8 cellular contexts compared by ENCODE assay signal in the genomic region with DNA sequence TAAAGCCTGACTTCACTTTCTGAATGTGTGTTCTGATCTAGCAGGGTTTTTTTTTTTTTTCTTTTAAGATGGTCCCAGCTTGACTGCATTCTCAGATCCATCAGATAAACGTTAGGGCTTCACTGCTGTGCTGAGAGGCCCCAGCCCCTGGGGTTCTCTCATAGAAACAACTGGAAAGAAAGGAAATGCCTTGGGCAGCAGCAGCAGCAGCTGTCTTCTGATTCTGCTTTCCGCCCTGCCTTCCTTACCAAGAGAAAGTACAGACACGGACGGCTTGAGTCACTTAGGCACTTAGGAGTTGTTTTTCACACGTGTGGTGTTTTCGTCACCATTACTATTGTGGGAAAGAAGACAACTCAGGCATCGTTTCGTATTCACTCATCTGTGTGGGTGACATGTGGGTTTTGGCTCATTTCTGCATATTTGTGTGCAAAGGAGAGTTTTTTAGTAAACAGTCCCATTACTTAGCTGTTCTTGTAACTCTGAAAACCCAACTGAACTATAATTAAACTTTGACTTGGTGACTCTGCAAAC.
DNase-seq lines count a peak whose midpoint lies in the region; ATAC-seq and TF ChIP-seq lines count a peak whose summit lies in the region.

No MANE protein-coding gene starts in this region.

- in situ Hi-C loops in transverse colon (cut with MboI; ENCODE audit: low pct_ligation_motif_present in 1 of 4, low pct_unique_long_range_greater_than_20kb in 1 of 4, low sequenced_read_pairs in 3 of 4): no loop called here

- no peaks in the 10 kb centered on the region for H3K27me3 ChIP-seq in CD4-positive, alpha-beta T cell (ENCODE audit: control insufficient read depth, insufficient read depth, low read length)
- H3K27me3 ChIP-seq in KMS-11 (ENCODE audit: insufficient read depth, low read depth) (no peaks in the 10 kb centered on the region), prostate gland (replicated peaks; ENCODE audit: insufficient read depth) (no peaks in the 10 kb centered on the region), transverse colon (no peaks in the 10 kb centered on the region)

- peak overlapping the region; percentile 98 for H3K4me2 ChIP-seq in KMS-11

- H3K36me3 Mint-ChIP-seq in CD4-positive, alpha-beta T cell (ENCODE audit: low read depth): peaks cover 66% of the 10 kb centered on the region

- no peak overlapping the region for H3K4me3 ChIP-seq in KMS-11 (IDR thresholded peaks at IDR 0.05; ENCODE audit: insufficient read depth, low read depth, low read length)
- H3K4me3 ChIP-seq in foreskin fibroblast (ENCODE audit: low read depth in 1 of 2, low read length in 2 of 2): peak overlapping the region in 1 of 2 donors; percentile 25
- H3K4me3 ChIP-seq in prostate gland: no peak overlapping the region
- H3K4me3 ChIP-seq in transverse colon: no peak overlapping the region

- no peaks in the 10 kb centered on the region for H3K9me3 Mint-ChIP-seq in CD4-positive, alpha-beta T cell

- H3K79me2 ChIP-seq in KMS-11 (ENCODE audit: insufficient read depth, low read depth): no peaks in the 10 kb centered on the region

- WGBS in prostate gland: 19% methylated on average over 8 of the region's 8 CpGs
- WGBS in transverse colon (ENCODE audit: low coverage in 1 of 2), 2 donors: 0 to 6% methylated on average over 1 to 8 of the region's 8 CpGs

- no peak overlapping the region for H2AFZ ChIP-seq in KMS-11 (ENCODE audit: low read depth)

- no peaks in the 10 kb centered on the region for H3K27me3 Mint-ChIP-seq in CD4-positive, alpha-beta T cell

- no peak for TF ChIP-seq EP300 in transverse colon (IDR thresholded peaks at IDR 0.05; ENCODE audit: low read depth)

- TF ChIP-seq POLR2A in prostate gland (IDR thresholded peaks at IDR 0.05): peak; percentile 15
- peak; percentile 20 for TF ChIP-seq POLR2A in transverse colon (IDR thresholded peaks at IDR 0.05)

- H3K4me3 Mint-ChIP-seq in CD4-positive, alpha-beta T cell: peak overlapping the region; percentile 85

- no peaks in the 10 kb centered on the region for H4K20me1 ChIP-seq in KMS-11 (ENCODE audit: insufficient read depth)

- DNase-seq in CD4-positive, alpha-beta T cell: peak; percentile 35 to 69 (median 51)
- DNase-seq in activated T-helper 1 cell treated with Interleukin-2 at 50 U/mL for 16 hours (ENCODE audit: low read depth): peak; percentile 33
- peak; percentile 84 to 87 for DNase-seq in foreskin fibroblast
- no peak for DNase-seq in prostate gland (ENCODE audit: low spot score)
- peak; percentile 59 for DNase-seq in transverse colon
- DNase-seq in NCI-H446 (lab: John Stamatoyannopoulos, UW): no peak

- POLR2A ChIA-PET in CD4-positive, alpha-beta T cell (lab: Charles Lee): interaction anchor here (0.6 to 1.8 kb wide), 9 partner anchors 19 to 522 kb away, joined by 3 to 8 read pairs (median 5); no protein-coding TSS in a partner anchor

- H3K4me1 Mint-ChIP-seq in CD4-positive, alpha-beta T cell (ENCODE audit: low read depth): peaks cover 53% of the 10 kb centered on the region

- H3K4me1 ChIP-seq in KMS-11 (ENCODE audit: low read depth, poor library complexity, severe bottlenecking): peaks cover 72% of the 10 kb centered on the region
- H3K4me1 ChIP-seq in prostate gland (replicated peaks): no peaks in the 10 kb centered on the region
- H3K4me1 ChIP-seq in transverse colon: peaks cover 40 to 68% (median 56%) of the 10 kb centered on the region in 4 donors

- no peaks in the 10 kb centered on the region for H3K9me3 ChIP-seq in CD4-positive, alpha-beta T cell (ENCODE audit: control insufficient read depth, low read length)
- H3K9me3 ChIP-seq in prostate gland (no peaks in the 10 kb centered on the region), transverse colon (no peaks in the 10 kb centered on the region)

- peak; percentile 75 for ATAC-seq in CD4-positive, alpha-beta T cell (ENCODE audit: poor library complexity)
- peak; percentile 73 for ATAC-seq in GM21526 (IDR thresholded peaks at IDR 0.05; ENCODE audit: low FRiP score, unreplicated experiment)

- peak overlapping the region; percentile 78 for H3K9ac ChIP-seq in KMS-11

- TF ChIP-seq CTCF in CD4-positive, alpha-beta T cell (IDR thresholded peaks at IDR 0.05): no peak
- no peak for TF ChIP-seq CTCF in KMS-11 (conservative IDR thresholded peaks at IDR 0.05; ENCODE audit: low read depth, low read length)
- no peak for TF ChIP-seq CTCF in foreskin fibroblast (IDR thresholded peaks at IDR 0.05; ENCODE audit: low read depth, low read length)
- no peak for TF ChIP-seq CTCF in prostate gland (IDR thresholded peaks at IDR 0.05)
- TF ChIP-seq CTCF in transverse colon (IDR thresholded peaks at IDR 0.05): no peak

- H3K27ac Mint-ChIP-seq in CD4-positive, alpha-beta T cell: peak overlapping the region; percentile 91

- H3K27ac ChIP-seq in CD4-positive, alpha-beta T cell (ENCODE audit: low read depth, low read length): peak overlapping the region; percentile 37
- peak overlapping the region; percentile 99 for H3K27ac ChIP-seq in KMS-11
- H3K27ac ChIP-seq in prostate gland: peak overlapping the region in 1 of 2 donors; percentile 35
- peak overlapping the region; percentile 80 to 86 (median 84) for H3K27ac ChIP-seq in transverse colon

- H3K36me3 ChIP-seq in KMS-11 (ENCODE audit: insufficient read depth): no peaks in the 10 kb centered on the region
- no peaks in the 10 kb centered on the region for H3K36me3 ChIP-seq in prostate gland
- peaks cover 0 to 2% (median 0%) of the 10 kb centered on the region in 4 donors for H3K36me3 ChIP-seq in transverse colon

- CTCF ChIA-PET in CD4-positive, alpha-beta T cell (lab: Charles Lee): interaction anchor here (1.0 to 1.9 kb wide), 5 partner anchors 45 to 599 kb away, joined by 4 to 12 read pairs (median 6); no protein-coding TSS in a partner anchor

- intact Hi-C loops in CD4-positive, alpha-beta T cell (cut with DNase I, micrococcal nuclease): loop anchor here in 1 of 2 experiments (2.0 to 5.0 kb wide), 4 partner anchors 29 to 535 kb away; no protein-coding TSS in a partner anchor
- intact Hi-C loops in prostate gland (cut with DNase I) (no loop called here), transverse colon (cut with DNase I; ENCODE audit: low total_unique reads) (no loop called here)

Comparison
In these comparisons a context has a peak if more than half of its experiments do, and no peak if none do; other contexts are left out.
1. DNase-seq: peak in CD4-positive, alpha-beta T cell (10 of 10), activated T-helper 1 cell treated with Interleukin-2 at 50 U/mL for 16 hours (single experiment), foreskin fibroblast (2 of 2) and transverse colon (single experiment); none in prostate gland (single experiment) and NCI-H446 (0 of 2).